ENCODE assay signal across 8 cellular contexts in the genomic region with DNA sequence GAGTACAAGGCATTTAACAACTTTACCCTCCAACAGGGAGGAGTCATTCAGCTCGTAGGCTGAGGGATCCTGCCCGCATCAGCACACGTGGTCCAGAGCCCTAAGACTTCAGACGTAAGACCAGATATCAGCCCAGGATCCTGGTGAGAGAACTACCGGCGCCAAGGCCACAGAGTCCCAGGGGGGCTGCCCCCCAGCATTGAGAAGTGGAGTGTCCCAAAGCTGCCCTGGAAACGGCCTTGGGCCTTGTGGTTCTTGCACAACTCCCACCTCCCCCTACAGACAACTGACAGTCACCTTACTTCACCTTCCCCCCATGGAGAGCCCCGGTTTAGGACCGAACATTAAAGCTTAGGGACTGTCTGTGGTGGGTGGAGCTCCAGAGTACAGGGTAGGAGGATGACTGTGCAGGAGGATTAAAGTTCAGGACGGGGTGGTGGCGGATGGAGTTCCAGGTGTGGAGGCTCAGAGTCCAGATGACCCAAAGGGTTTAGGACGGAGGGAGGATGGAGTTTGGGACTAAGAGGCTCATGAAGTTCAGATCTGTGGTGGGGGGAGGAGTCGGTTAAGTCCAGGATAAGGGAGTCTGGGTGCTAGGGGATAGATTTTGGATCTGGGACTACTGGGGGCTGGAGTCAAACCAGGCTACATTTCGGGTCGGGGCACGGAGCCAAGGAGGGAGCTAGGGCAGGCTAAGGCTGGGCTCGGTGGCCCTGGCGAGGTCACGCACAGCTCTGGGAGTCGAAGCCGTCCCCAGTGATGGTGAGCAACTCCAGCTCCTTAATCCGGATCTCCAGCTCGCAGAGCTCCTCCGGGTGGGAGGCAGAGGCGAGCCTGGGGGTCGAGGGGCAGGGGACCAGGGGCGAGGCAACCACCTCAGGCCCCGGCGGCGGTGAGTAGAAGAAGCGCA. TPM values are rescaled to one million over a fixed set of nuclear protein-coding genes. Genes with fewer than 3 reads are reported as not detected.
DNase-seq lines count a peak whose midpoint lies in the region; ATAC-seq and TF ChIP-seq lines count a peak whose summit lies in the region.

No MANE protein-coding gene starts in this region.

- POLR2A ChIA-PET in naive thymus-derived CD4-positive, alpha-beta T cell (lab: Charles Lee), result interaction anchor here (0.7 kb wide), 1 partner anchor 37 kb away, joined by 3 read pairs; no protein-coding TSS in a partner anchor

- no peaks in the 10 kb centered on the region for H3K27me3 ChIP-seq in BE2C
- no peaks in the 10 kb centered on the region for H3K27me3 ChIP-seq in Loucy (ENCODE audit: insufficient read depth, low read length, poor library complexity, severe bottlenecking)
- peaks cover 6% of the 10 kb centered on the region for H3K27me3 ChIP-seq in ectodermal cell (ENCODE audit: control insufficient read depth, insufficient read depth, low read length, poor library complexity, severe bottlenecking)
- H3K27me3 ChIP-seq in naive thymus-derived CD4-positive, alpha-beta T cell (ENCODE audit: control insufficient read depth in 2 of 2, insufficient read depth in 2 of 2, low read length in 2 of 2), result no peaks in the 10 kb centered on the region

- no peaks in the 10 kb centered on the region for H3F3A ChIP-seq in Loucy (ENCODE audit: low read depth)

- peaks cover 14 to 27% (median 22%) of the 10 kb centered on the region in 7 donors for H3K4me1 Mint-ChIP-seq in naive thymus-derived CD4-positive, alpha-beta T cell

- no peak for TF ChIP-seq CTCF in BE2C (IDR thresholded peaks at IDR 0.05; ENCODE audit: low read depth, low read length)
- no peak for TF ChIP-seq CTCF in Loucy (conservative IDR thresholded peaks at IDR 0.05; ENCODE audit: low read length)

- H3K9me2 ChIP-seq in Loucy (replicated peaks; ENCODE audit: low read depth, low read length), result no peaks in the 10 kb centered on the region

- H3K9me3 ChIP-seq in BE2C (no peaks in the 10 kb centered on the region), Loucy (ENCODE audit: insufficient read depth, low read depth, low read length) (no peaks in the 10 kb centered on the region), ectodermal cell (ENCODE audit: control insufficient read depth, low read length) (no peaks in the 10 kb centered on the region)
- no peaks in the 10 kb centered on the region for H3K9me3 ChIP-seq in naive thymus-derived CD4-positive, alpha-beta T cell (ENCODE audit: control insufficient read depth in 2 of 3, low read length in 3 of 3)

- H3K4me3 ChIP-seq in BE2C (ENCODE audit: low read depth, low read length) (peak overlapping the region; percentile 50), Loucy (ENCODE audit: low read length, poor library complexity, severe bottlenecking) (peak overlapping the region; percentile 81), ectodermal cell (ENCODE audit: insufficient read depth, low read depth, low read length) (peak overlapping the region; percentile 56)
- peak overlapping the region; percentile 54 for H3K4me3 ChIP-seq in naive thymus-derived CD4-positive, alpha-beta T cell (ENCODE audit: low read length)

- no peaks in the 10 kb centered on the region for H3K4me1 ChIP-seq in BE2C
- peaks cover 17% of the 10 kb centered on the region for H3K4me1 ChIP-seq in Loucy (ENCODE audit: insufficient read depth, low read length, poor library complexity, severe bottlenecking)
- peaks cover 19% of the 10 kb centered on the region for H3K4me1 ChIP-seq in ectodermal cell (ENCODE audit: control insufficient read depth, insufficient read depth, low read length)
- H3K4me1 ChIP-seq in naive thymus-derived CD4-positive, alpha-beta T cell (ENCODE audit: control insufficient read depth in 2 of 2, insufficient read depth in 2 of 2, low read length in 2 of 2), result peaks cover 9 to 13% of the 10 kb centered on the region in 2 donors

- no peak for ATAC-seq in naive thymus-derived CD4-positive, alpha-beta T cell

- H3K9ac ChIP-seq in Loucy (ENCODE audit: low read depth, low read length, poor library complexity, severe bottlenecking), result no peak overlapping the region

- H3K27ac Mint-ChIP-seq in naive thymus-derived CD4-positive, alpha-beta T cell, result peak overlapping the region in 7 of 9 donors; percentile 24 to 76 (median 71)

- CTCF ChIA-PET in naive thymus-derived CD4-positive, alpha-beta T cell (lab: Charles Lee), result interaction anchor here (0.5 kb wide), 1 partner anchor 398 kb away, joined by 3 read pairs; no protein-coding TSS in a partner anchor

- H3K36me3 ChIP-seq in BE2C, result no peaks in the 10 kb centered on the region
- peaks cover 2% of the 10 kb centered on the region; the same call in 1 of the 2 replicates for H3K36me3 ChIP-seq in Loucy (ENCODE audit: insufficient read depth, low read length)
- H3K36me3 ChIP-seq in ectodermal cell (ENCODE audit: control insufficient read depth, insufficient read depth, low read length), result no peaks in the 10 kb centered on the region
- H3K36me3 ChIP-seq in naive thymus-derived CD4-positive, alpha-beta T cell (ENCODE audit: control insufficient read depth in 2 of 3, insufficient read depth in 3 of 3, low read length in 3 of 3), result no peaks in the 10 kb centered on the region

- H3K4me3 Mint-ChIP-seq in naive thymus-derived CD4-positive, alpha-beta T cell, result peak overlapping the region; percentile 67 to 93 (median 84)

- 57 to 58% methylated on average over 31 of the region's 31 CpGs for WGBS in ectodermal cell, 2 experiments

- H3K4me2 ChIP-seq in Loucy (ENCODE audit: low read depth, low read length, poor library complexity, severe bottlenecking), result peak overlapping the region; percentile 96

- H4K20me1 ChIP-seq in Loucy (ENCODE audit: insufficient read depth, low read length, poor library complexity, severe bottlenecking), result no peaks in the 10 kb centered on the region

- H3K9me3 Mint-ChIP-seq in naive thymus-derived CD4-positive, alpha-beta T cell, result no peaks in the 10 kb centered on the region

- no peak overlapping the region for H3K27ac ChIP-seq in ectodermal cell (ENCODE audit: insufficient read depth, low read depth, low read length, poor library complexity, severe bottlenecking)
- no peak overlapping the region for H3K27ac ChIP-seq in naive thymus-derived CD4-positive, alpha-beta T cell (ENCODE audit: low read depth, low read length)

- intact Hi-C loops in naive thymus-derived CD4-positive, alpha-beta T cell (cut with micrococcal nuclease), result loop anchor here (1.0 to 10.0 kb wide), 18 partner anchors 37 to 1963 kb away; a partner anchor contains a TSS

- H3K36me3 Mint-ChIP-seq in naive thymus-derived CD4-positive, alpha-beta T cell, result no peaks in the 10 kb centered on the region

- no peaks in the 10 kb centered on the region for H3K79me2 ChIP-seq in Loucy (ENCODE audit: insufficient read depth, low read length)

- DNase-seq in BE2C, result no peak
- peak in 5 of 9 donors; percentile 4 to 14 (median 5) for DNase-seq in naive thymus-derived CD4-positive, alpha-beta T cell
- no peak for DNase-seq in MV-4-11 (lab: John Stamatoyannopoulos, UW)
- no peak for DNase-seq in activated gamma-delta T cell treated with Interleukin-2 at 50 U/mL for 16 hours
- DNase-seq in NCI-H345 (lab: John Stamatoyannopoulos, UW), result no peak
- DNase-seq in stimulated activated CD4-positive, alpha-beta T cell treated with anti-CD3 and anti-CD28 coated beads, Interleukin-4, amount 100 ng/mL, for 4 hours, result no peak

- no peak overlapping the region for H2AFZ ChIP-seq in Loucy (ENCODE audit: low read length)

- H3K27me3 Mint-ChIP-seq in naive thymus-derived CD4-positive, alpha-beta T cell, result peaks cover 0 to 31% (median 5%) of the 10 kb centered on the region in 5 donors

RNA-seq across cellular contexts. Expression of a gene that starts 0.9 kb away (rescaled TPM):
- polyA plus RNA-seq in BE2C (2012; ENCODE audit: insufficient read depth, insufficient read length, low read depth), result not detected
- polyA plus RNA-seq in ectodermal cell (2013, experiment 1 of 4), result not detected
- polyA plus RNA-seq in ectodermal cell (2013, experiment 2 of 4), result not detected
- polyA plus RNA-seq in ectodermal cell (2013, experiment 3 of 4), result 0.64 TPM
- polyA plus RNA-seq in ectodermal cell (2013, experiment 4 of 4), result 0.85 TPM
- not detected for total RNA-seq in naive thymus-derived CD4-positive, alpha-beta T cell
- polyA plus RNA-seq in naive thymus-derived CD4-positive, alpha-beta T cell, result not detected

RNA-seq across cellular contexts. Expression of a gene that starts 36.5 kb away (rescaled TPM):
- polyA plus RNA-seq in BE2C (2012; ENCODE audit: insufficient read depth, insufficient read length, low read depth), result 7.1 TPM
- polyA plus RNA-seq in ectodermal cell (2013, experiment 1 of 4), result 93.9 TPM
- 88.8 TPM for polyA plus RNA-seq in ectodermal cell (2013, experiment 2 of 4)
- 74.3 TPM for polyA plus RNA-seq in ectodermal cell (2013, experiment 3 of 4)
- 82.8 TPM for polyA plus RNA-seq in ectodermal cell (2013, experiment 4 of 4)
- 100 to 1,000 TPM in 1 of 5 experiments, 10 to 100 TPM in 4; 23.3 to 152 (median 62.7) TPM for total RNA-seq in naive thymus-derived CD4-positive, alpha-beta T cell
- 10 to 100 TPM; 69.6 to 70.7 TPM for polyA plus RNA-seq in naive thymus-derived CD4-positive, alpha-beta T cell

Comparison
In these comparisons a context has a peak if more than half of its experiments do, and no peak if none do; other contexts are left out.
1. DNase-seq: peak in naive thymus-derived CD4-positive, alpha-beta T cell (5 of 9); none in BE2C (single experiment), MV-4-11 (single experiment), activated gamma-delta T cell treated with Interleukin-2 at 50 U/mL for 16 hours (single experiment), NCI-H345 (single experiment) and stimulated activated CD4-positive, alpha-beta T cell treated with anti-CD3 and anti-CD28 coated beads, Interleukin-4, amount 100 ng/mL, for 4 hours (0 of 2).
2. Peak in every context shown above with its lines, with median percentiles within 50 percentile points of each other: H3K4me3 ChIP-seq.